ENCODE assay signal across 1 cellular context in the genomic region with DNA sequence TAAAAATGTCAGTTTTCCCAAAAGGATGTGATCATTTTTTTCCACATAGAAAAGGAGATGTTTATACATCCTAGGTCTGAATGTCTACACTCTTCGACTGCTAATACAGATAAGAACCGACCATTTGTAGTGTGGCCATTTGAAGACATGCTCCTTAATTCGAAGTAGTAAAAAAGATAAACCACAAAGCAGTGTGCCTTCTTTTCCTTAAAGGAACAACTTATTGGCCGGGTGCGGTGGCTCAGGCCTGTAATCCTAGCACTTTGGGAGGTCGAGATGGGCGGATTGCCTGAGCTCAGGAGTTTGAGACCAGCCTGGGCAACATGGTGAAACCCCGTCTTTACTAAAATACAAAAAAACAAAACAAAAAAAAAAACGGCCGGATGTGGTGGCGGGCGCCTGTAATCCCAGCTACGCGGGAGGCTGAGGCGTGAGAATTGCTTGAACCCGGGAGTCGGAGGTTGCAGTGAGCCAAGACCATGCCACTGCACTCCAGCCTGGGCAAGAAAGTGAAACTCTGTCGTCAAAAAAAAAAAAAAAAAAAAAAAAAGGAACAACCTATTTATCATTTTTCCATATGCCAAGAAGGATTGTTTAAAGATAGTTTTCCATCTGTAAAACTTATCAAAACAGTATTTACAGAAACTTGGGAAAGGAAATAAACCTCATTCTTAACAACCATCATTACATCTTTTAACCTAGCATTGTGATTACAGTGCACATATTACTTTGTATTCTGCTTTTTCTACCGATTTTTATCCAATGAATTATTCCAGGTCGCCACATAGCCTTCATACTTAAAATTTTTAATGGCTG.
TF ChIP-seq lines count a peak whose summit lies in the region.

No MANE protein-coding gene starts in this region.

TF ChIP-seq in GM12878, 131 proteins besides CTCF, POLR2A, EP300 and RAD21:
- peak; percentile 77 for TF ChIP-seq MLLT1 (IDR thresholded peaks at IDR 0.05)
- no peak for TF ChIP-seq POU2F2 (IDR thresholded peaks at IDR 0.05; ENCODE audit: borderline replicate concordance, low read depth, low read length)
